In genomic region chr7:134932707-134933370, GRCh38 we compare ENCODE assay signal across 9 cellular contexts. TPM values are rescaled to one million over a fixed set of nuclear protein-coding genes. Genes with fewer than 3 reads are reported as not detected.
A peak's percentile ranks its signal among the peaks of the same experiment; 100 is the strongest.
DNase-seq lines count a peak whose midpoint lies in the region; ATAC-seq and TF ChIP-seq lines count a peak whose summit lies in the region.
"Had no signal": no experiment of that assay in that cellular context is flagged by ENCODE, and none has a peak within 500 bp of the region (broad histone marks: within the 10 kb centered on the region; RNA-seq: fewer than 3 reads in every experiment).

No MANE protein-coding gene starts in this region.

- peak overlapping the region; percentile 42 for H3K4me2 ChIP-seq in skeletal muscle satellite cell (ENCODE audit: low read length)

- TF ChIP-seq POLR2A in prostate gland (IDR thresholded peaks at IDR 0.05), result no peak

- DNase-seq in colonic mucosa (no peak), iPS-NIHi7 (ENCODE audit: extremely low spot score) (no peak), prostate gland (ENCODE audit: low spot score) (no peak), A172 (ENCODE audit: low spot score) (no peak), NCI-H1048 (lab: John Stamatoyannopoulos, UW) (no peak)

- H3K4me1 ChIP-seq in colonic mucosa, result no peaks in the 10 kb centered on the region
- peaks cover 35% of the 10 kb centered on the region for H3K4me1 ChIP-seq in skeletal muscle satellite cell (ENCODE audit: control insufficient read depth, insufficient read depth, low read length)
- H3K4me1 ChIP-seq in prostate gland (replicated peaks), result no peaks in the 10 kb centered on the region

- ATAC-seq in GM19043 (IDR thresholded peaks at IDR 0.05; ENCODE audit: low read depth, unreplicated experiment), result peak; percentile 67
- peak; percentile 69 for ATAC-seq in HG03066 (IDR thresholded peaks at IDR 0.05; ENCODE audit: low read depth, unreplicated experiment)
- ATAC-seq: left colon had no signal

- 72% methylated on average over 17 of the region's 17 CpGs for WGBS in prostate gland

- H3K27ac ChIP-seq in colonic mucosa (peak overlapping the region; percentile 32), prostate gland (peak overlapping the region in 1 of 2 donors; percentile 29)

- no peak overlapping the region for H3K9ac ChIP-seq in colonic mucosa (ENCODE audit: low read depth in 2 of 2, low read length in 2 of 2)
- no peak overlapping the region for H3K9ac ChIP-seq in skeletal muscle satellite cell (ENCODE audit: low read depth, low read length)

- H3K9me3 ChIP-seq in colonic mucosa, result no peaks in the 10 kb centered on the region
- no peaks in the 10 kb centered on the region for H3K9me3 ChIP-seq in skeletal muscle satellite cell (replicated peaks; ENCODE audit: low read length)
- no peaks in the 10 kb centered on the region for H3K9me3 ChIP-seq in prostate gland

- TF ChIP-seq CTCF in colonic mucosa (IDR thresholded peaks at IDR 0.05) (no peak), prostate gland (IDR thresholded peaks at IDR 0.05) (no peak)

- no peak overlapping the region for H3K4me3 ChIP-seq in colonic mucosa
- no peak overlapping the region for H3K4me3 ChIP-seq in skeletal muscle satellite cell (ENCODE audit: low read length)
- H3K4me3 ChIP-seq in prostate gland, result no peak overlapping the region

- intact Hi-C loops in colonic mucosa (cut with DNase I) (no loop called here), prostate gland (cut with DNase I) (loop anchor here (5.0 kb wide), 1 partner anchor 151 kb away; no protein-coding TSS in a partner anchor)

- H3K27me3 ChIP-seq in colonic mucosa, result no peaks in the 10 kb centered on the region
- no peaks in the 10 kb centered on the region for H3K27me3 ChIP-seq in skeletal muscle satellite cell (ENCODE audit: control insufficient read depth, insufficient read depth, low read length)
- no peaks in the 10 kb centered on the region for H3K27me3 ChIP-seq in prostate gland (replicated peaks; ENCODE audit: insufficient read depth)

- H3K36me3 ChIP-seq in colonic mucosa, result no peaks in the 10 kb centered on the region
- peaks cover 78% of the 10 kb centered on the region for H3K36me3 ChIP-seq in skeletal muscle satellite cell (ENCODE audit: insufficient read depth, low read length)
- no peaks in the 10 kb centered on the region for H3K36me3 ChIP-seq in prostate gland

RNA-seq across cellular contexts. Expression of gene AGBL3, which starts 53.5 kb away (rescaled TPM):
- total RNA-seq in colonic mucosa (under 1 TPM; 0.47 to 0.98 TPM), prostate gland (1 to 10 TPM; 1.4 to 2.6 TPM)
- total RNA-seq in skeletal muscle satellite cell (2012; rRNA removed), result 0.76 and 1.5 TPM in 2 replicates
- total RNA-seq in A172 (2014; rRNA removed; shearing (Covaris generic)), result 0.07 and 1.9 TPM in 2 replicates
